Comparison of ENCODE assay signal across 16 cellular contexts in genomic region chr9:26809795-26810194, GRCh38.
A peak's percentile ranks its signal among the peaks of the same experiment; 100 is the strongest.
DNase-seq lines count a peak whose midpoint lies in the region; ATAC-seq and TF ChIP-seq lines count a peak whose summit lies in the region.
"Had no signal": no experiment of that assay in that cellular context is flagged by ENCODE, and none has a peak within 500 bp of the region (broad histone marks: within the 10 kb centered on the region; RNA-seq: fewer than 3 reads in every experiment).

No MANE protein-coding gene starts in this region.

- H3K4me1 ChIP-seq in naive thymus-derived CD4-positive, alpha-beta T cell (ENCODE audit: control insufficient read depth in 2 of 2, insufficient read depth in 2 of 2, low read length in 2 of 2): no peaks in the 10 kb centered on the region
- H3K4me1 ChIP-seq: spleen had no signal

- H3K27ac ChIP-seq in naive thymus-derived CD4-positive, alpha-beta T cell (ENCODE audit: low read depth, low read length): no peak overlapping the region
- H3K27ac ChIP-seq: spleen, thoracic aorta had no signal

- H3K4me1 Mint-ChIP-seq in activated naive CD8-positive, alpha-beta T cell treated with anti-CD3 and anti-CD28 coated beads for 36 hours: no peaks in the 10 kb centered on the region
- H3K4me1 Mint-ChIP-seq in naive thymus-derived CD4-positive, alpha-beta T cell: no peaks in the 10 kb centered on the region
- H3K4me1 Mint-ChIP-seq: T-cell had no signal

- CTCF ChIA-PET in naive thymus-derived CD4-positive, alpha-beta T cell (lab: Charles Lee): no interaction called here

- no peaks in the 10 kb centered on the region for H3K9me3 ChIP-seq in naive thymus-derived CD4-positive, alpha-beta T cell (ENCODE audit: control insufficient read depth in 2 of 3, low read length in 3 of 3)
- H3K9me3 ChIP-seq: spleen, thoracic aorta had no signal

- H3K4me3 ChIP-seq in epithelial cell of proximal tubule (ENCODE audit: low read depth, low read length): no peak overlapping the region
- H3K4me3 ChIP-seq in naive thymus-derived CD4-positive, alpha-beta T cell (ENCODE audit: low read length): no peak overlapping the region
- H3K4me3 ChIP-seq: spleen, thoracic aorta had no signal

- peak; percentile 53 for DNase-seq in GM04503 (ENCODE audit: low read depth)
- DNase-seq in RKO (ENCODE audit: low spot score): peak; percentile 9
- peak; percentile 80 for DNase-seq in epithelial cell of proximal tubule (ENCODE audit: low read depth)
- DNase-seq in renal cortical epithelial cell (ENCODE audit: low read depth): peak; percentile 88
- DNase-seq in activated gamma-delta T cell treated with Interleukin-2 at 50 U/mL for 16 hours: no peak
- no peak for DNase-seq in activated naive CD8-positive, alpha-beta T cell treated with anti-CD3 and anti-CD28 coated beads for 36 hours
- no peak for DNase-seq in NCI-H82 (lab: John Stamatoyannopoulos, UW)
- DNase-seq in naive thymus-derived CD4-positive, alpha-beta T cell: no peak
- DNase-seq: activated CD4-positive, alpha-beta T cell treated with anti-CD3 and anti-CD28 coated beads for 1 hour; activated T-cell treated with anti-CD3 and anti-CD28 coated beads, Interleukin-2, amount 50 U/mL, for 24 hours; Calu3; effector memory CD8-positive, alpha-beta T cell; NCI-H2107; spleen; T-cell had no signal

- POLR2A ChIA-PET in naive thymus-derived CD4-positive, alpha-beta T cell (lab: Charles Lee): no interaction called here

- ATAC-seq in naive thymus-derived CD4-positive, alpha-beta T cell: no peak
- ATAC-seq: effector memory CD8-positive, alpha-beta T cell; T-cell had no signal

- H3K27me3 Mint-ChIP-seq in activated naive CD8-positive, alpha-beta T cell treated with anti-CD3 and anti-CD28 coated beads for 36 hours: peaks cover 6% of the 10 kb centered on the region
- H3K27me3 Mint-ChIP-seq in naive thymus-derived CD4-positive, alpha-beta T cell: peaks cover 0 to 17% (median 3%) of the 10 kb centered on the region in 5 donors

- no peaks in the 10 kb centered on the region for H3K9me3 Mint-ChIP-seq in activated naive CD8-positive, alpha-beta T cell treated with anti-CD3 and anti-CD28 coated beads for 36 hours
- H3K9me3 Mint-ChIP-seq in naive thymus-derived CD4-positive, alpha-beta T cell: no peaks in the 10 kb centered on the region
- H3K9me3 Mint-ChIP-seq: effector memory CD8-positive, alpha-beta T cell; T-cell had no signal

- no peak overlapping the region for H3K4me3 Mint-ChIP-seq in activated naive CD8-positive, alpha-beta T cell treated with anti-CD3 and anti-CD28 coated beads for 36 hours
- H3K4me3 Mint-ChIP-seq in naive thymus-derived CD4-positive, alpha-beta T cell: no peak overlapping the region
- H3K4me3 Mint-ChIP-seq: activated T-cell treated with anti-CD3 and anti-CD28 coated beads, Interleukin-2, amount 50 U/mL, for 24 hours; effector memory CD8-positive, alpha-beta T cell; T-cell had no signal

- H3K36me3 ChIP-seq in naive thymus-derived CD4-positive, alpha-beta T cell (ENCODE audit: control insufficient read depth in 2 of 3, insufficient read depth in 3 of 3, low read length in 3 of 3): no peaks in the 10 kb centered on the region
- H3K36me3 ChIP-seq: spleen, thoracic aorta had no signal

- H3K36me3 Mint-ChIP-seq in activated naive CD8-positive, alpha-beta T cell treated with anti-CD3 and anti-CD28 coated beads for 36 hours: no peaks in the 10 kb centered on the region
- H3K36me3 Mint-ChIP-seq in naive thymus-derived CD4-positive, alpha-beta T cell: peaks cover 0 to 4% (median 0%) of the 10 kb centered on the region in 5 donors
- H3K36me3 Mint-ChIP-seq: T-cell had no signal

- TF ChIP-seq CTCF in epithelial cell of proximal tubule (conservative IDR thresholded peaks at IDR 0.05; ENCODE audit: low read depth, low read length): no peak

- intact Hi-C loops in naive thymus-derived CD4-positive, alpha-beta T cell (cut with micrococcal nuclease): no loop called here

- H3K27ac Mint-ChIP-seq in activated naive CD8-positive, alpha-beta T cell treated with anti-CD3 and anti-CD28 coated beads for 36 hours: no peak overlapping the region
- H3K27ac Mint-ChIP-seq in naive thymus-derived CD4-positive, alpha-beta T cell: no peak overlapping the region
- H3K27ac Mint-ChIP-seq: activated T-cell treated with anti-CD3 and anti-CD28 coated beads, Interleukin-2, amount 50 U/mL, for 24 hours; effector memory CD8-positive, alpha-beta T cell; T-cell had no signal

- peaks cover 0 to 2% of the 10 kb centered on the region in 2 donors for H3K27me3 ChIP-seq in naive thymus-derived CD4-positive, alpha-beta T cell (ENCODE audit: control insufficient read depth in 2 of 2, insufficient read depth in 2 of 2, low read length in 2 of 2)
- H3K27me3 ChIP-seq: spleen had no signal

Comparison
In these comparisons a context has a peak if more than half of its experiments do, and no peak if none do; other contexts are left out.
1. DNase-seq: peak in GM04503 (single experiment), RKO (single experiment), epithelial cell of proximal tubule (single experiment) and renal cortical epithelial cell (single experiment); none in activated gamma-delta T cell treated with Interleukin-2 at 50 U/mL for 16 hours (single experiment), activated naive CD8-positive, alpha-beta T cell treated with anti-CD3 and anti-CD28 coated beads for 36 hours (single experiment), NCI-H82 (single experiment) and naive thymus-derived CD4-positive, alpha-beta T cell (0 of 9).